Comparison of ENCODE assay signal across 1 cellular context in genomic region chr12:68561830-68562229, GRCh38.
TF ChIP-seq lines count a peak whose summit lies in the region.

No MANE protein-coding gene starts in this region.

TF ChIP-seq in K562, 482 proteins besides CTCF, POLR2A, EP300 and RAD21 (continued from another document):
- TF ChIP-seq, protein P1, sequence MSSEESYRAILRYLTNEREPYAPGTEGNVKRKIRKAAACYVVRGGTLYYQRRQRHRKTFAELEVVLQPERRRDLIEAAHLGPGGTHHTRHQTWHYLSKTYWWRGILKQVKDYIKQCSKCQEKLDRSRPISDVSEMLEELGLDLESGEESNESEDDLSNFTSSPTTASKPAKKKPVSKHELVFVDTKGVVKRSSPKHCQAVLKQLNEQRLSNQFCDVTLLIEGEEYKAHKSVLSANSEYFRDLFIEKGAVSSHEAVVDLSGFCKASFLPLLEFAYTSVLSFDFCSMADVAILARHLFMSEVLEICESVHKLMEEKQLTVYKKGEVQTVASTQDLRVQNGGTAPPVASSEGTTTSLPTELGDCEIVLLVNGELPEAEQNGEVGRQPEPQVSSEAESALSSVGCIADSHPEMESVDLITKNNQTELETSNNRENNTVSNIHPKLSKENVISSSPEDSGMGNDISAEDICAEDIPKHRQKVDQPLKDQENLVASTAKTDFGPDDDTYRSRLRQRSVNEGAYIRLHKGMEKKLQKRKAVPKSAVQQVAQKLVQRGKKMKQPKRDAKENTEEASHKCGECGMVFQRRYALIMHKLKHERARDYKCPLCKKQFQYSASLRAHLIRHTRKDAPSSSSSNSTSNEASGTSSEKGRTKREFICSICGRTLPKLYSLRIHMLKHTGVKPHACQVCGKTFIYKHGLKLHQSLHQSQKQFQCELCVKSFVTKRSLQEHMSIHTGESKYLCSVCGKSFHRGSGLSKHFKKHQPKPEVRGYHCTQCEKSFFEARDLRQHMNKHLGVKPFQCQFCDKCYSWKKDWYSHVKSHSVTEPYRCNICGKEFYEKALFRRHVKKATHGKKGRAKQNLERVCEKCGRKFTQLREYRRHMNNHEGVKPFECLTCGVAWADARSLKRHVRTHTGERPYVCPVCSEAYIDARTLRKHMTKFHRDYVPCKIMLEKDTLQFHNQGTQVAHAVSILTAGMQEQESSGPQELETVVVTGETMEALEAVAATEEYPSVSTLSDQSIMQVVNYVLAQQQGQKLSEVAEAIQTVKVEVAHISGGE (CRISPR knock-in tag; IDR thresholded peaks at IDR 0.05), result no peak
- TF ChIP-seq CBX8 (IDR thresholded peaks at IDR 0.05; ENCODE audit: borderline replicate concordance, extremely low read depth, low read depth, low read length, poor library complexity, severe bottlenecking) (no peak), CHD4 (IDR thresholded peaks at IDR 0.05; ENCODE audit: insufficient read depth, insufficient replicate concordance, low read depth, low read length, poor library complexity, severe bottlenecking) (peak; percentile 77), STAT5B (CRISPR knock-in tag; IDR thresholded peaks at IDR 0.05) (no peak), GTF2E2 (tag; IDR thresholded peaks at IDR 0.05) (no peak), NFE2L1 (tag; IDR thresholded peaks at IDR 0.05; ENCODE audit: borderline replicate concordance, low read depth) (no peak), JUN (IDR thresholded peaks at IDR 0.05; ENCODE audit: borderline replicate concordance, low read depth, low read length) (no peak), JUN (CRISPR knock-in tag; IDR thresholded peaks at IDR 0.05; ENCODE audit: borderline replicate concordance) (no peak), KAT7 (CRISPR knock-in tag; IDR thresholded peaks at IDR 0.05; ENCODE audit: borderline replicate concordance) (no peak), NR2C2 (CRISPR knock-in tag; IDR thresholded peaks at IDR 0.05) (no peak), NR2C2 (tag; IDR thresholded peaks at IDR 0.05) (no peak), MAFG (tag; conservative IDR thresholded peaks at IDR 0.05) (no peak), TEAD2 (tag; IDR thresholded peaks at IDR 0.05) (no peak), KLF13 (tag; IDR thresholded peaks at IDR 0.05; ENCODE audit: borderline replicate concordance, low read depth) (no peak), MAZ (CRISPR knock-in tag; conservative IDR thresholded peaks at IDR 0.05 in 1 of 2, IDR thresholded peaks at IDR 0.05 in 1 of 2) (no peak), BCOR (IDR thresholded peaks at IDR 0.05) (peak; percentile 95), ZKSCAN1 (IDR thresholded peaks at IDR 0.05; ENCODE audit: low read depth, low read length) (no peak), ADNP (tag; IDR thresholded peaks at IDR 0.05) (peak; percentile 91), U2AF2 (optimal IDR thresholded peaks at IDR 0.05; ENCODE audit: low read depth, low read length) (no peak), HES1 (IDR thresholded peaks at IDR 0.05; ENCODE audit: low read depth) (no peak), BRD9 (IDR thresholded peaks at IDR 0.05; ENCODE audit: low read depth, partially characterized antibody) (no peak)
- TF ChIP-seq, protein P2, sequence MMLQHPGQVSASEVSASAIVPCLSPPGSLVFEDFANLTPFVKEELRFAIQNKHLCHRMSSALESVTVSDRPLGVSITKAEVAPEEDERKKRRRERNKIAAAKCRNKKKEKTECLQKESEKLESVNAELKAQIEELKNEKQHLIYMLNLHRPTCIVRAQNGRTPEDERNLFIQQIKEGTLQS (IDR thresholded peaks at IDR 0.05), result 0 out of 2 replicates have a peak, but pooled peaks have one; percentile 10
- TF ChIP-seq, protein P2 (CRISPR knock-in tag; conservative IDR thresholded peaks at IDR 0.05), result no peak
